ENCODE assay signal across 14 cellular contexts in genomic region chr10:128018236-128018635, GRCh38.
DNase-seq lines count a peak whose midpoint lies in the region; ATAC-seq and TF ChIP-seq lines count a peak whose summit lies in the region.
"Had no signal": no experiment of that assay in that cellular context is flagged by ENCODE, and none has a peak within 500 bp of the region (broad histone marks: within the 10 kb centered on the region; RNA-seq: fewer than 3 reads in every experiment).

No MANE protein-coding gene starts in this region.

- H2BK15ac ChIP-seq in IMR-90 (ENCODE audit: low read depth, low read length) = no peak overlapping the region

- H2AK5ac ChIP-seq in IMR-90 (ENCODE audit: low read depth, low read length) = no peak overlapping the region

- no peak overlapping the region for H3K4ac ChIP-seq in IMR-90 (ENCODE audit: low read depth, low read length)

- H4K91ac ChIP-seq in IMR-90 (ENCODE audit: insufficient read depth, low read depth, low read length) = no peak overlapping the region

- H2BK20ac ChIP-seq in IMR-90 (ENCODE audit: low read depth, low read length) = no peak overlapping the region

- H3K36me3 ChIP-seq in CD4-positive, CD25-positive, alpha-beta regulatory T cell (ENCODE audit: control insufficient read depth, insufficient read depth, low read length) = no peaks in the 10 kb centered on the region
- no peaks in the 10 kb centered on the region for H3K36me3 ChIP-seq in IMR-90 (ENCODE audit: control insufficient read depth, insufficient read depth, low read length)
- H3K36me3 ChIP-seq: Peyer's patch had no signal

- H3K9ac ChIP-seq in IMR-90 (ENCODE audit: low read depth, low read length) = no peak overlapping the region

- no peak for TF ChIP-seq RAD21 in IMR-90 (IDR thresholded peaks at IDR 0.05; ENCODE audit: low read length)

- H3K79me1 ChIP-seq in IMR-90 (ENCODE audit: low read depth in 1 of 2, low read length in 2 of 2) = no peaks in the 10 kb centered on the region

- H2BK120ac ChIP-seq in IMR-90 (ENCODE audit: low read depth, low read length) = no peak overlapping the region

- in situ Hi-C loops in IMR-90 (cut with MboI; ENCODE audit: low sequenced_read_pairs) = no loop called here

- H4K5ac ChIP-seq in IMR-90 (ENCODE audit: low read depth, low read length) = no peak overlapping the region

- intact Hi-C loops in IMR-90 (cut with micrococcal nuclease) = no loop called here

- H3K56ac ChIP-seq in IMR-90 (ENCODE audit: extremely low read depth, insufficient read depth, low read length) = no peak overlapping the region

- no peaks in the 10 kb centered on the region for H3K9me3 ChIP-seq in CD4-positive, CD25-positive, alpha-beta regulatory T cell (ENCODE audit: control insufficient read depth in 2 of 2, low read length in 2 of 2)
- H3K9me3 ChIP-seq in IMR-90 (ENCODE audit: control insufficient read depth, insufficient read depth, low read length) = no peaks in the 10 kb centered on the region
- H3K9me3 ChIP-seq: Peyer's patch had no signal

- H3K14ac ChIP-seq in IMR-90 (replicated peaks; ENCODE audit: low read depth, low read length) = no peak overlapping the region

- peak in 1 of 3 donors; percentile 33 for DNase-seq in CD4-positive, CD25-positive, alpha-beta regulatory T cell
- DNase-seq in IMR-90 (peak; percentile 18), dermis blood vessel endothelial cell (peak; percentile 92), NCI-H69 (lab: John Stamatoyannopoulos, UW) (no peak), NCI-H1436 (lab: John Stamatoyannopoulos, UW) (no peak), HK-2 (ENCODE audit: unreplicated experiment) (no peak)
- DNase-seq in natural killer cell treated with Interleukin-12 subunit alpha and Interleukin-12 subunit beta and Interleukin-15 and Interleukin-18, amount 100 ng/mL, for 72 hours (ENCODE audit: low spot score) = no peak
- DNase-seq: C1 segment of cervical spinal cord; DMS153; effector memory CD4-positive, alpha-beta T cell; NCI-H1092 treated with DMSO at 0.1 percent for 48 hours; trophoblast cell had no signal

- H3K4me2 ChIP-seq in IMR-90 (ENCODE audit: low read depth, low read length) = no peak overlapping the region

- no peaks in the 10 kb centered on the region for H3K27me3 ChIP-seq in CD4-positive, CD25-positive, alpha-beta regulatory T cell (ENCODE audit: control insufficient read depth, insufficient read depth, low read length)
- H3K27me3 ChIP-seq in IMR-90 (ENCODE audit: control insufficient read depth, insufficient read depth, low read length) = no peaks in the 10 kb centered on the region; the same call in 1 of the 2 replicates
- H3K27me3 ChIP-seq: Peyer's patch had no signal

- H4K8ac ChIP-seq in IMR-90 (ENCODE audit: low read depth in 2 of 2, low read length in 2 of 2) = no peak overlapping the region

- H3K18ac ChIP-seq in IMR-90 (ENCODE audit: low read depth, low read length) = no peak overlapping the region

- no peak for TF ChIP-seq CTCF in IMR-90 (conservative IDR thresholded peaks at IDR 0.05; ENCODE audit: low read depth, low read length)

- H3K4me1 ChIP-seq in CD4-positive, CD25-positive, alpha-beta regulatory T cell (ENCODE audit: control insufficient read depth, insufficient read depth, low read length, poor library complexity, severe bottlenecking) = no peaks in the 10 kb centered on the region
- H3K4me1 ChIP-seq in IMR-90 (ENCODE audit: control insufficient read depth, insufficient read depth, low read length) = no peaks in the 10 kb centered on the region
- H3K4me1 ChIP-seq: Peyer's patch had no signal

- H3K27me3 Mint-ChIP-seq in CD4-positive, CD25-positive, alpha-beta regulatory T cell = peaks cover 5% of the 10 kb centered on the region
- peaks cover 7 to 17% of the 10 kb centered on the region in 2 donors for H3K27me3 Mint-ChIP-seq in natural killer cell treated with Interleukin-12 subunit alpha and Interleukin-12 subunit beta and Interleukin-15 and Interleukin-18, amount 100 ng/mL, for 72 hours

- no CpG with 5 or more reads among the region's 13 CpGs for WGBS in IMR-90 (ENCODE audit: extremely low coverage in 2 of 2, insufficient read length in 1 of 2), 2 experiments

- peak overlapping the region in 1 of 4 donors; percentile 0 for H3K4me3 Mint-ChIP-seq in CD4-positive, CD25-positive, alpha-beta regulatory T cell
- H3K4me3 Mint-ChIP-seq in natural killer cell treated with Interleukin-12 subunit alpha and Interleukin-12 subunit beta and Interleukin-15 and Interleukin-18, amount 100 ng/mL, for 72 hours = peak overlapping the region; percentile 21

- no peak for ATAC-seq in CD4-positive, CD25-positive, alpha-beta regulatory T cell (ENCODE audit: low read depth in 2 of 2)
- no peak for ATAC-seq in IMR-90 (ENCODE audit: low read depth)
- peak; percentile 12 to 42 for ATAC-seq in natural killer cell treated with Interleukin-12 subunit alpha and Interleukin-12 subunit beta and Interleukin-15 and Interleukin-18, amount 100 ng/mL, for 72 hours

- dilution Hi-C loops in IMR-90 (cut with HindIII; ENCODE audit: low sequenced_read_pairs, unreplicated experiment) = no loop called here

- H2AK9ac ChIP-seq in IMR-90 (replicated peaks; ENCODE audit: low read depth, low read length, poor library complexity) = no peak overlapping the region

- H2BK5ac ChIP-seq in IMR-90 (ENCODE audit: low read depth, low read length, poor library complexity, severe bottlenecking) = no peak overlapping the region

- no peaks in the 10 kb centered on the region for H3K36me3 Mint-ChIP-seq in CD4-positive, CD25-positive, alpha-beta regulatory T cell
- no peaks in the 10 kb centered on the region for H3K36me3 Mint-ChIP-seq in natural killer cell treated with Interleukin-12 subunit alpha and Interleukin-12 subunit beta and Interleukin-15 and Interleukin-18, amount 100 ng/mL, for 72 hours

- H3K4me3 ChIP-seq in CD4-positive, CD25-positive, alpha-beta regulatory T cell (ENCODE audit: low read depth, low read length) = no peak overlapping the region
- H3K4me3 ChIP-seq in IMR-90 (ENCODE audit: insufficient read depth, low read depth, low read length) = no peak overlapping the region
- H3K4me3 ChIP-seq: Peyer's patch, skin epidermis had no signal

- TF ChIP-seq POLR2A in IMR-90 (IDR thresholded peaks at IDR 0.05; ENCODE audit: low read depth, low read length) = no peak

- H3K27ac Mint-ChIP-seq in CD4-positive, CD25-positive, alpha-beta regulatory T cell = peak overlapping the region in 2 of 3 donors; percentile 69 to 72
- H3K27ac Mint-ChIP-seq in natural killer cell treated with Interleukin-12 subunit alpha and Interleukin-12 subunit beta and Interleukin-15 and Interleukin-18, amount 100 ng/mL, for 72 hours = peak overlapping the region in 1 of 2 donors; percentile 0

- no peaks in the 10 kb centered on the region for H4K20me1 ChIP-seq in IMR-90 (ENCODE audit: insufficient read depth, low read length)

- no peaks in the 10 kb centered on the region for H3K9me3 Mint-ChIP-seq in CD4-positive, CD25-positive, alpha-beta regulatory T cell
- no peaks in the 10 kb centered on the region for H3K9me3 Mint-ChIP-seq in natural killer cell treated with Interleukin-12 subunit alpha and Interleukin-12 subunit beta and Interleukin-15 and Interleukin-18, amount 100 ng/mL, for 72 hours

- H3K23ac ChIP-seq in IMR-90 (ENCODE audit: low read depth, low read length) = no peak overlapping the region

- H3K9me1 ChIP-seq in IMR-90 (ENCODE audit: insufficient read depth, low read length) = no peaks in the 10 kb centered on the region

- no peak overlapping the region for H2AFZ ChIP-seq in IMR-90 (replicated peaks; ENCODE audit: low read length, poor library complexity)

- no TSS peak for BruUV-seq in IMR-90 (replicated peaks; lab: Mats Ljungman, UMichigan)

- H3K4me1 Mint-ChIP-seq in CD4-positive, CD25-positive, alpha-beta regulatory T cell = peaks cover 0 to 7% (median 1%) of the 10 kb centered on the region in 4 donors
- peaks cover 8 to 10% of the 10 kb centered on the region in 2 donors for H3K4me1 Mint-ChIP-seq in natural killer cell treated with Interleukin-12 subunit alpha and Interleukin-12 subunit beta and Interleukin-15 and Interleukin-18, amount 100 ng/mL, for 72 hours (ENCODE audit: low read depth in 2 of 2)

- no peak overlapping the region for H3K27ac ChIP-seq in CD4-positive, CD25-positive, alpha-beta regulatory T cell (ENCODE audit: insufficient read depth, low read length, poor library complexity, severe bottlenecking)
- no peak overlapping the region for H3K27ac ChIP-seq in IMR-90 (ENCODE audit: insufficient read depth, low read length)
- H3K27ac ChIP-seq: skin epidermis had no signal

- CTCF ChIA-PET in IMR-90 (lab: Yijun Ruan, JAX) = no interaction called here

- POLR2A ChIA-PET in IMR-90 (lab: Charles Lee; ENCODE audit: unreplicated experiment) = no interaction called here

TF ChIP-seq in IMR-90, 13 proteins besides CTCF, POLR2A, EP300 and RAD21:
- TF ChIP-seq RCOR1 (IDR thresholded peaks at IDR 0.05; ENCODE audit: insufficient replicate concordance, low read length) (no peak), MAZ (IDR thresholded peaks at IDR 0.05; ENCODE audit: borderline replicate concordance, low read depth, low read length) (no peak), NFE2L2 (IDR thresholded peaks at IDR 0.05; ENCODE audit: low read depth, low read length) (no peak), MXI1 (IDR thresholded peaks at IDR 0.05; ENCODE audit: borderline replicate concordance, low read depth, low read length) (no peak), CEBPB (IDR thresholded peaks at IDR 0.05; ENCODE audit: low read depth, low read length) (no peak), BHLHE40 (IDR thresholded peaks at IDR 0.05; ENCODE audit: low read depth, low read length) (no peak), RFX5 (IDR thresholded peaks at IDR 0.05; ENCODE audit: low read depth, low read length) (no peak), MAFK (IDR thresholded peaks at IDR 0.05; ENCODE audit: low read depth, low read length) (no peak), CHD1 (IDR thresholded peaks at IDR 0.05; ENCODE audit: low read depth, low read length) (no peak), FOS (IDR thresholded peaks at IDR 0.05; ENCODE audit: low read depth, low read length) (no peak), USF2 (IDR thresholded peaks at IDR 0.05; ENCODE audit: low read depth, low read length) (no peak)
TF ChIP-seq in IMR-90: peak in this region for 0.

Comparison
In these comparisons a context has a peak if more than half of its experiments do, and no peak if none do; other contexts are left out.
1. ATAC-seq: peak in natural killer cell treated with Interleukin-12 subunit alpha and Interleukin-12 subunit beta and Interleukin-15 and Interleukin-18, amount 100 ng/mL, for 72 hours (2 of 2); none in CD4-positive, CD25-positive, alpha-beta regulatory T cell (0 of 2) and IMR-90 (single experiment).
2. DNase-seq: peak in IMR-90 (single experiment) and dermis blood vessel endothelial cell (single experiment); none in natural killer cell treated with Interleukin-12 subunit alpha and Interleukin-12 subunit beta and Interleukin-15 and Interleukin-18, amount 100 ng/mL, for 72 hours (single experiment), NCI-H69 (single experiment), NCI-H1436 (single experiment) and HK-2 (single experiment).